In genomic region chr7:44133295-44133694, GRCh38 we compare ENCODE assay signal across 34 cellular contexts. TPM values are rescaled to one million over a fixed set of nuclear protein-coding genes. Genes with fewer than 3 reads are reported as not detected.
"Had no signal": no experiment of that assay in that cellular context is flagged by ENCODE, and none has a peak within 500 bp of the region (broad histone marks: within the 10 kb centered on the region; RNA-seq: fewer than 3 reads in every experiment).

No MANE protein-coding gene starts in this region.

- DNase-seq: activated B cell treated with CpG ODN at 0.5 μM for 24 hours; activated CD4-positive, alpha-beta memory T cell treated with anti-CD3 and anti-CD28 coated beads, Interleukin-2, amount 10 ng/mL, durations not matched to agents 7 days and 5 days; activated CD4-positive, alpha-beta T cell treated with anti-CD3 and anti-CD28 coated beads for 4 hours; activated CD4-positive, alpha-beta T cell treated with anti-CD3 and anti-CD28 coated beads, Interleukin-2, amount 50 U/mL, for 1 hour; activated CD4-positive, CD25-positive, alpha-beta regulatory T cell treated with anti-CD3 and anti-CD28 coated beads, Interleukin-2, amount 50 U/mL, for 72 hours; activated CD8-positive, alpha-beta memory T cell treated with anti-CD3 and anti-CD28 coated beads for 24 hours; activated CD8-positive, alpha-beta memory T cell treated with anti-CD3 and anti-CD28 coated beads, Interleukin-2, amount 10 ng/mL, durations not matched to agents 7 days and 5 days; activated CD8-positive, alpha-beta memory T cell treated with anti-CD3 and anti-CD28 coated beads, Interleukin-2, amount 50 U/mL, for 48 hours; activated effector memory CD4-positive, alpha-beta T cell treated with Interleukin-2 at 50 U/mL for 16 hours; activated naive CD4-positive, alpha-beta T cell treated with anti-CD3 and anti-CD28 coated beads, Interleukin-2, amount 10 ng/mL, durations not matched to agents 7 days and 5 days; activated T-cell treated with anti-CD3 and anti-CD28 coated beads, Interleukin-2, amount 50 U/mL, for 48 hours; amygdala; central memory CD4-positive, alpha-beta T cell; MM.1S; MV-4-11; NCI-H1092; NCI-H1436 treated with DMSO at 0.1 percent for 48 hours; NCI-H1694 treated with DMSO at 0.1 percent for 48 hours; NCI-H2029; NCI-H345; NCI-H524 treated with DMSO at 0.1 percent for 48 hours; RPMI8226; SW 1271; T-helper 1 cell; T-helper 2 cell; T-helper 9 cell had no signal

- H3K36me3 Mint-ChIP-seq: activated CD8-positive, alpha-beta memory T cell treated with anti-CD3 and anti-CD28 coated beads, Interleukin-2, amount 10 ng/mL, durations not matched to agents 7 days and 5 days; activated naive CD4-positive, alpha-beta T cell treated with anti-CD3 and anti-CD28 coated beads, Interleukin-2, amount 10 ng/mL, durations not matched to agents 7 days and 5 days; activated naive CD8-positive, alpha-beta T cell had no signal

- H3K27me3 ChIP-seq: ascending aorta, breast epithelium had no signal

- H3K4me3 Mint-ChIP-seq: activated B cell treated with CpG ODN at 0.5 μM for 24 hours; activated CD4-positive, alpha-beta memory T cell treated with anti-CD3 and anti-CD28 coated beads, Interleukin-2, amount 10 ng/mL, durations not matched to agents 7 days and 5 days; activated CD8-positive, alpha-beta memory T cell treated with anti-CD3 and anti-CD28 coated beads, Interleukin-2, amount 10 ng/mL, durations not matched to agents 7 days and 5 days; activated naive CD4-positive, alpha-beta T cell treated with anti-CD3 and anti-CD28 coated beads, Interleukin-2, amount 10 ng/mL, durations not matched to agents 7 days and 5 days; activated naive CD8-positive, alpha-beta T cell had no signal

- H3K9me3 ChIP-seq: ascending aorta, breast epithelium had no signal

- ATAC-seq: activated CD8-positive, alpha-beta memory T cell treated with anti-CD3 and anti-CD28 coated beads, Interleukin-2, amount 10 ng/mL, durations not matched to agents 7 days and 5 days; Panc1 had no signal

- H3K36me3 ChIP-seq: ascending aorta, breast epithelium had no signal

- H3K4me1 Mint-ChIP-seq: activated B cell treated with CpG ODN at 0.5 μM for 24 hours had no signal

- H3K9me3 Mint-ChIP-seq: activated B cell treated with CpG ODN at 0.5 μM for 24 hours; activated CD4-positive, alpha-beta memory T cell treated with anti-CD3 and anti-CD28 coated beads, Interleukin-2, amount 10 ng/mL, durations not matched to agents 7 days and 5 days; activated naive CD4-positive, alpha-beta T cell treated with anti-CD3 and anti-CD28 coated beads, Interleukin-2, amount 10 ng/mL, durations not matched to agents 7 days and 5 days had no signal

- H3K27me3 Mint-ChIP-seq: activated B cell treated with CpG ODN at 0.5 μM for 24 hours; activated CD4-positive, alpha-beta memory T cell treated with anti-CD3 and anti-CD28 coated beads, Interleukin-2, amount 10 ng/mL, durations not matched to agents 7 days and 5 days; activated naive CD8-positive, alpha-beta T cell had no signal

- H3K27ac ChIP-seq: ascending aorta, breast epithelium, KMS-11, VCaP had no signal

- H3K4me3 ChIP-seq: ascending aorta, breast epithelium had no signal

- H3K27ac Mint-ChIP-seq: activated B cell treated with CpG ODN at 0.5 μM for 24 hours; activated CD4-positive, alpha-beta memory T cell treated with anti-CD3 and anti-CD28 coated beads, Interleukin-2, amount 10 ng/mL, durations not matched to agents 7 days and 5 days; activated CD8-positive, alpha-beta memory T cell treated with anti-CD3 and anti-CD28 coated beads, Interleukin-2, amount 10 ng/mL, durations not matched to agents 7 days and 5 days; activated naive CD4-positive, alpha-beta T cell treated with anti-CD3 and anti-CD28 coated beads, Interleukin-2, amount 10 ng/mL, durations not matched to agents 7 days and 5 days; activated naive CD8-positive, alpha-beta T cell had no signal

- H3K4me1 ChIP-seq: ascending aorta, breast epithelium had no signal

RNA-seq across cellular contexts. Expression of gene MYL7, which starts 7.8 kb away (rescaled TPM):
- total RNA-seq: activated B cell treated with CpG ODN at 0.5 μM for 24 hours; activated CD4-positive, alpha-beta memory T cell treated with anti-CD3 and anti-CD28 coated beads, Interleukin-2, amount 10 ng/mL, durations not matched to agents 7 days and 5 days; activated CD8-positive, alpha-beta memory T cell treated with anti-CD3 and anti-CD28 coated beads, Interleukin-2, amount 10 ng/mL, durations not matched to agents 7 days and 5 days; ascending aorta; LHCN-M2; NCI-H460 had no signal

RNA-seq across cellular contexts. Expression of gene AEBP1, which starts 29.1 kb away (rescaled TPM):
- total RNA-seq: LHCN-M2, NCI-H460 had no signal

RNA-seq across cellular contexts. Expression of gene GCK, which starts 55.9 kb away (rescaled TPM):
- total RNA-seq: activated CD4-positive, alpha-beta memory T cell treated with anti-CD3 and anti-CD28 coated beads, Interleukin-2, amount 10 ng/mL, durations not matched to agents 7 days and 5 days; LHCN-M2; NCI-H460 had no signal
